ENCODE assay signal across 14 cellular contexts in the genomic region with DNA sequence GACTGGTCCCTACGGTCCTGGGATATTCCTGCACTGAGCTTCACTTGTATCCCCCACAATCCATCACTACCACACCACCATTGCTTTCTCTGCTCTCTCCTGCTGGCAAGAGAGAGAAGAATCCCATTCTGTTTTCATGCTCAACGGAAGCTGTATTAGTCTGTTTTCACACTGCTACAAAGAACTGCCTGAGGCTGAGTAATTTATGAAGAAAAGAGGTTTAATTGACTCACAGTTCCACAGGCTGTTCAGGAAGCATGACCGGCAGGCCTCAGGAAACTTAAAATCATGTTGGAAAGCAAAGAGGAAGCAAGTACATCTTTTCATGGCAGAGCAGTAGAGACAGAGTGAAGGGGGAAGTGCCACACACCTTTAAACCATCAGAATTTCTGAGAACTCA.
"Had no signal": no experiment of that assay in that cellular context is flagged by ENCODE, and none has a peak within 500 bp of the region (broad histone marks: within the 10 kb centered on the region; RNA-seq: fewer than 3 reads in every experiment).

No MANE protein-coding gene starts in this region.

- H3K27ac Mint-ChIP-seq: natural killer cell; stimulated activated naive B cell treated with anti-CD40 and anti-IgM and Interleukin-4, amounts not matched to agents 10 μg/mL and 1 μg/mL and 100 μg/mL, for 72 hours; stimulated activated naive CD8-positive, alpha-beta T cell treated with anti-CD3 and anti-CD28 coated beads, Interleukin-15, amount 100 ng/mL, for 72 hours had no signal

- ATAC-seq: heart left ventricle; natural killer cell; right lobe of liver; stimulated activated naive B cell treated with anti-CD40 and anti-IgM and Interleukin-4, amounts not matched to agents 10 μg/mL and 1 μg/mL and 100 μg/mL, for 72 hours; stimulated activated naive CD8-positive, alpha-beta T cell treated with anti-CD3 and anti-CD28 coated beads, Interleukin-15, amount 100 ng/mL, for 72 hours had no signal

- H3K4me3 Mint-ChIP-seq: natural killer cell; stimulated activated naive B cell treated with anti-CD40 and anti-IgM and Interleukin-4, amounts not matched to agents 10 μg/mL and 1 μg/mL and 100 μg/mL, for 72 hours; stimulated activated naive CD8-positive, alpha-beta T cell treated with anti-CD3 and anti-CD28 coated beads, Interleukin-15, amount 100 ng/mL, for 72 hours had no signal

- H3K4me1 Mint-ChIP-seq: natural killer cell; stimulated activated naive B cell treated with anti-CD40 and anti-IgM and Interleukin-4, amounts not matched to agents 10 μg/mL and 1 μg/mL and 100 μg/mL, for 72 hours; stimulated activated naive CD8-positive, alpha-beta T cell treated with anti-CD3 and anti-CD28 coated beads, Interleukin-15, amount 100 ng/mL, for 72 hours had no signal

- DNase-seq: dorsolateral prefrontal cortex; effector CD8-positive, alpha-beta T cell; heart left ventricle; hippocampal formation; kidney glomerular epithelial cell; mammary epithelial cell; natural killer cell; retina; right lobe of liver; stimulated activated CD4-positive, alpha-beta T cell treated with anti-CD3 and anti-CD28 coated beads, Interleukin-2, amount 100 ng/mL, for 24 hours; stimulated activated CD4-positive, alpha-beta T cell treated with anti-CD3 and anti-CD28 coated beads, Interleukin-4, amount 100 ng/mL, for 4 hours; stimulated activated naive B cell treated with anti-CD40 and anti-IgM and Interleukin-4, amounts not matched to agents 10 μg/mL and 1 μg/mL and 100 μg/mL, for 72 hours; stimulated activated naive CD8-positive, alpha-beta T cell treated with anti-CD3 and anti-CD28 coated beads, Interleukin-15, amount 100 ng/mL, for 72 hours; testis had no signal

- H3K9me3 Mint-ChIP-seq: natural killer cell; stimulated activated naive CD8-positive, alpha-beta T cell treated with anti-CD3 and anti-CD28 coated beads, Interleukin-15, amount 100 ng/mL, for 72 hours had no signal

- H3K36me3 Mint-ChIP-seq: natural killer cell; stimulated activated naive B cell treated with anti-CD40 and anti-IgM and Interleukin-4, amounts not matched to agents 10 μg/mL and 1 μg/mL and 100 μg/mL, for 72 hours had no signal
